In the genomic region with DNA sequence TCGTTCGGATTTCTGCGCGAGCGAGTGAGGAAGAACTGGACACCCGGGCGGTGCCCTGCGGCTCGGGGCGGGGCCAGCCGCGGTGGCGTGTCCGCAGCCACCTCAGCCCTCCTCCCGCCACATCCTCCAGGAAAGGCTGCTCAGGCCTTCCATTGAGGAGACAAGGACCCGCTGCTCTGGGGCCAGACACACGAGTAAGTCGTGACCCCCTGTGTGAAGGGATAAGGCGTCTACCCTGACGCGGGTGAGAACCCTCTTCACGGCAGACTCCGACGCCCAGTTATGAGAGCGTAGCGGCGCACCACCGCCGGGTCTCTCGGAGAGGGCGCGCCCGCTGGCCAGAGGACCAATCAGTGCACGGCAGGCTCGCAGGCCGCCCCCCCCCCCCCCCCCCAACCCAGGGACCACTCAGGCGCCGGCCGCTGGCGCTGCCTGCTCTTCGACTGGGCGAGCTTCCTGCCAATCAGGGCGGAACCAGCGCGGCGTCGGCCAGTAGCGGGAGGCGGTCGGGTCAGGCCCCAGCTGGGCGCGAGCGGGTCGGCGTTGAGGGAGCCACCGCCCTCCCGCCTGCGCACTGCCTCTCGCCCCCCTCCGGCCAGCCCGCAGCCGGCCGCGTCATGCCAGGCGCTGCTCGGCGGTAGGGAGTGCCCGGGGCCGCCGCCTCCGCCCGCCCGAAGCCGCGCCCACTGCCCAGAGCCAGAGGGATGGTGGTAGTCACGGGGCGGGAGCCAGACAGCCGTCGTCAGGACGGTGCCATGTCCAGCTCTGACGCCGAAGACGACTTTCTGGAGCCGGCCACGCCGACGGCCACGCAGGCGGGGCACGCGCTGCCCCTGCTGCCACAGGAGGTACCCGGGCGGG, we compare ENCODE assay signal across 1 cellular context.
TF ChIP-seq lines count a peak whose summit lies in the region.

Gene KCTD7 (plus strand): TSS at position 521 of the 861 bp plus-strand sequence. CDS start 184 bp downstream, at position 705.

TF ChIP-seq in GM12878, 131 proteins besides CTCF, POLR2A, EP300 and RAD21 (continued from another document and continues in another):
- TF ChIP-seq, protein P1, sequence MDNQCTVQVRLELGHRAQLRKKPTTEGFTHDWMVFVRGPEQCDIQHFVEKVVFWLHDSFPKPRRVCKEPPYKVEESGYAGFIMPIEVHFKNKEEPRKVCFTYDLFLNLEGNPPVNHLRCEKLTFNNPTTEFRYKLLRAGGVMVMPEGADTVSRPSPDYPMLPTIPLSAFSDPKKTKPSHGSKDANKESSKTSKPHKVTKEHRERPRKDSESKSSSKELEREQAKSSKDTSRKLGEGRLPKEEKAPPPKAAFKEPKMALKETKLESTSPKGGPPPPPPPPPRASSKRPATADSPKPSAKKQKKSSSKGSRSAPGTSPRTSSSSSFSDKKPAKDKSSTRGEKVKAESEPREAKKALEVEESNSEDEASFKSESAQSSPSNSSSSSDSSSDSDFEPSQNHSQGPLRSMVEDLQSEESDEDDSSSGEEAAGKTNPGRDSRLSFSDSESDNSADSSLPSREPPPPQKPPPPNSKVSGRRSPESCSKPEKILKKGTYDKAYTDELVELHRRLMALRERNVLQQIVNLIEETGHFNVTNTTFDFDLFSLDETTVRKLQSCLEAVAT (IDR thresholded peaks at IDR 0.05): no peak
- TF ChIP-seq BHLHE40 (IDR thresholded peaks at IDR 0.05; ENCODE audit: borderline replicate concordance in 1 of 2, low read depth in 2 of 2, low read length in 1 of 2) (peak in 1 of 2 experiments; percentile 81; a peak in 2 of 4 replicates), IRF4 (IDR thresholded peaks at IDR 0.05; ENCODE audit: low read depth, low read length) (no peak), ETV6 (conservative IDR thresholded peaks at IDR 0.05 in 1 of 2, IDR thresholded peaks at IDR 0.05 in 1 of 2; ENCODE audit: borderline replicate concordance in 1 of 2, low read depth in 1 of 2) (no peak), ZNF384 (IDR thresholded peaks at IDR 0.05; ENCODE audit: borderline replicate concordance, low read depth, low read length) (no peak), CREM (IDR thresholded peaks at IDR 0.05; ENCODE audit: low read depth) (peak; percentile 85; the same call in 1 of the 2 replicates), CBFB (IDR thresholded peaks at IDR 0.05; ENCODE audit: low read depth) (peak; percentile 72), ESRRA (IDR thresholded peaks at IDR 0.05; ENCODE audit: low read length) (no peak), SRF (IDR thresholded peaks at IDR 0.05; ENCODE audit: low read depth in 2 of 2, low read length in 2 of 2) (no peak), CREB1 (IDR thresholded peaks at IDR 0.05; ENCODE audit: low read depth) (peak; percentile 87), YY1 (IDR thresholded peaks at IDR 0.05; ENCODE audit: low read depth, low read length) (peak; percentile 29; the same call in 1 of the 2 replicates), ZNF217 (IDR thresholded peaks at IDR 0.05) (no peak), HDAC6 (IDR thresholded peaks at IDR 0.05; ENCODE audit: unreplicated experiment) (no peak), NR2F1 (conservative IDR thresholded peaks at IDR 0.05) (peak; percentile 81), MTA2 (IDR thresholded peaks at IDR 0.05; ENCODE audit: low read depth) (no peak), ELK1 (IDR thresholded peaks at IDR 0.05; ENCODE audit: low read depth, low read length) (no peak), TBL1XR1 (IDR thresholded peaks at IDR 0.05; ENCODE audit: low read depth, low read length) (no peak), STAT1 (conservative IDR thresholded peaks at IDR 0.05) (0 out of 2 replicates have a peak, but pooled peaks have one; percentile 61), E2F4 (IDR thresholded peaks at IDR 0.05; ENCODE audit: low read depth, low read length) (0 out of 2 replicates have a peak, but pooled peaks have one; percentile 13), SIN3A (IDR thresholded peaks at IDR 0.05; ENCODE audit: low read depth, low read length) (peak; percentile 71), EED (IDR thresholded peaks at IDR 0.05; ENCODE audit: low read depth) (0 out of 2 replicates have a peak, but pooled peaks have one; percentile 14), SMAD5 (IDR thresholded peaks at IDR 0.05; ENCODE audit: low read depth) (peak; percentile 95), HDGF (IDR thresholded peaks at IDR 0.05) (0 out of 2 replicates have a peak, but pooled peaks have one; percentile 65), NBN (IDR thresholded peaks at IDR 0.05) (peak; percentile 90), DPF2 (IDR thresholded peaks at IDR 0.05) (peak; percentile 97), ZBED1 (IDR thresholded peaks at IDR 0.05; ENCODE audit: borderline replicate concordance) (no peak), ZNF24 (IDR thresholded peaks at IDR 0.05) (0 out of 2 replicates have a peak, but pooled peaks have one; percentile 16), SP1 (IDR thresholded peaks at IDR 0.05; ENCODE audit: low read depth, low read length) (peak; percentile 92), FOS (IDR thresholded peaks at IDR 0.05; ENCODE audit: borderline replicate concordance, extremely low read depth, insufficient read length) (peak; percentile 55), RELA (IDR thresholded peaks at IDR 0.05; ENCODE audit: borderline replicate concordance, partially characterized antibody) (peak; percentile 68), POU2F2 (IDR thresholded peaks at IDR 0.05; ENCODE audit: borderline replicate concordance, low read depth, low read length) (peak; percentile 90; the same call in 2 of the 3 replicates), SMARCA5 (IDR thresholded peaks at IDR 0.05) (peak; percentile 68), BACH1 (IDR thresholded peaks at IDR 0.05; ENCODE audit: borderline replicate concordance) (peak; percentile 79; the same call in 1 of the 2 replicates), GATAD2B (conservative IDR thresholded peaks at IDR 0.05; ENCODE audit: low read depth) (peak; percentile 55), ZNF207 (IDR thresholded peaks at IDR 0.05; ENCODE audit: borderline replicate concordance) (peak; percentile 75; the same call in 1 of the 2 replicates)
- TF ChIP-seq, protein P2, sequence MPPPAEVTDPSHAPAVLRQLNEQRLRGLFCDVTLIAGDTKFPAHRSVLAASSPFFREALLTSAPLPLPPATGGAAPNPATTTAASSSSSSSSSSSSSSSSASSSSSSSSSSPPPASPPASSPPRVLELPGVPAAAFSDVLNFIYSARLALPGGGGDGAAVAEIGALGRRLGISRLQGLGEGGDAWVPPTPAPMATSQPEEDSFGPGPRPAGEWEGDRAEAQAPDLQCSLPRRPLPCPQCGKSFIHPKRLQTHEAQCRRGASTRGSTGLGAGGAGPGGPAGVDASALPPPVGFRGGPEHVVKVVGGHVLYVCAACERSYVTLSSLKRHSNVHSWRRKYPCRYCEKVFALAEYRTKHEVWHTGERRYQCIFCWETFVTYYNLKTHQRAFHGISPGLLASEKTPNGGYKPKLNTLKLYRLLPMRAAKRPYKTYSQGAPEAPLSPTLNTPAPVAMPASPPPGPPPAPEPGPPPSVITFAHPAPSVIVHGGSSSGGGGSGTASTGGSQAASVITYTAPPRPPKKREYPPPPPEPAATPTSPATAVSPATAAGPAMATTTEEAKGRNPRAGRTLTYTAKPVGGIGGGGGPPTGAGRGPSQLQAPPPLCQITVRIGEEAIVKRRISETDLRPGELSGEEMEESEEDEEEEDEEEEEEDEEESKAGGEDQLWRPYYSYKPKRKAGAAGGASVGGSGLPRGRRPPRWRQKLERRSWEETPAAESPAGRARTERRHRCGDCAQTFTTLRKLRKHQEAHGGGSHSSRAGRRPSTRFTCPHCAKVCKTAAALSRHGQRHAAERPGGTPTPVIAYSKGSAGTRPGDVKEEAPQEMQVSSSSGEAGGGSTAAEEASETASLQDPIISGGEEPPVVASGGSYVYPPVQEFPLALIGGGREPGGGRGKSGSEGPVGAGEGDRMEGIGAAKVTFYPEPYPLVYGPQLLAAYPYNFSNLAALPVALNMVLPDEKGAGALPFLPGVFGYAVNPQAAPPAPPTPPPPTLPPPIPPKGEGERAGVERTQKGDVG (CRISPR knock-in tag; IDR thresholded peaks at IDR 0.05): no peak
- TF ChIP-seq, protein P3, sequence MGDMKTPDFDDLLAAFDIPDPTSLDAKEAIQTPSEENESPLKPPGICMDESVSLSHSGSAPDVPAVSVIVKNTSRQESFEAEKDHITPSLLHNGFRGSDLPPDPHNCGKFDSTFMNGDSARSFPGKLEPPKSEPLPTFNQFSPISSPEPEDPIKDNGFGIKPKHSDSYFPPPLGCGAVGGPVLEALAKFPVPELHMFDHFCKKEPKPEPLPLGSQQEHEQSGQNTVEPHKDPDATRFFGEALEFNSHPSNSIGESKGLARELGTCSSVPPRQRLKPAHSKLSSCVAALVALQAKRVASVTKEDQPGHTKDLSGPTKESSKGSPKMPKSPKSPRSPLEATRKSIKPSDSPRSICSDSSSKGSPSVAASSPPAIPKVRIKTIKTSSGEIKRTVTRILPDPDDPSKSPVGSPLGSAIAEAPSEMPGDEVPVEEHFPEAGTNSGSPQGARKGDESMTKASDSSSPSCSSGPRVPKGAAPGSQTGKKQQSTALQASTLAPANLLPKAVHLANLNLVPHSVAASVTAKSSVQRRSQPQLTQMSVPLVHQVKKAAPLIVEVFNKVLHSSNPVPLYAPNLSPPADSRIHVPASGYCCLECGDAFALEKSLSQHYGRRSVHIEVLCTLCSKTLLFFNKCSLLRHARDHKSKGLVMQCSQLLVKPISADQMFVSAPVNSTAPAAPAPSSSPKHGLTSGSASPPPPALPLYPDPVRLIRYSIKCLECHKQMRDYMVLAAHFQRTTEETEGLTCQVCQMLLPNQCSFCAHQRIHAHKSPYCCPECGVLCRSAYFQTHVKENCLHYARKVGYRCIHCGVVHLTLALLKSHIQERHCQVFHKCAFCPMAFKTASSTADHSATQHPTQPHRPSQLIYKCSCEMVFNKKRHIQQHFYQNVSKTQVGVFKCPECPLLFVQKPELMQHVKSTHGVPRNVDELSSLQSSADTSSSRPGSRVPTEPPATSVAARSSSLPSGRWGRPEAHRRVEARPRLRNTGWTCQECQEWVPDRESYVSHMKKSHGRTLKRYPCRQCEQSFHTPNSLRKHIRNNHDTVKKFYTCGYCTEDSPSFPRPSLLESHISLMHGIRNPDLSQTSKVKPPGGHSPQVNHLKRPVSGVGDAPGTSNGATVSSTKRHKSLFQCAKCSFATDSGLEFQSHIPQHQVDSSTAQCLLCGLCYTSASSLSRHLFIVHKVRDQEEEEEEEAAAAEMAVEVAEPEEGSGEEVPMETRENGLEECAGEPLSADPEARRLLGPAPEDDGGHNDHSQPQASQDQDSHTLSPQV (IDR thresholded peaks at IDR 0.05): 0 out of 2 replicates have a peak, but pooled peaks have one; percentile 25
- TF ChIP-seq, protein P4, sequence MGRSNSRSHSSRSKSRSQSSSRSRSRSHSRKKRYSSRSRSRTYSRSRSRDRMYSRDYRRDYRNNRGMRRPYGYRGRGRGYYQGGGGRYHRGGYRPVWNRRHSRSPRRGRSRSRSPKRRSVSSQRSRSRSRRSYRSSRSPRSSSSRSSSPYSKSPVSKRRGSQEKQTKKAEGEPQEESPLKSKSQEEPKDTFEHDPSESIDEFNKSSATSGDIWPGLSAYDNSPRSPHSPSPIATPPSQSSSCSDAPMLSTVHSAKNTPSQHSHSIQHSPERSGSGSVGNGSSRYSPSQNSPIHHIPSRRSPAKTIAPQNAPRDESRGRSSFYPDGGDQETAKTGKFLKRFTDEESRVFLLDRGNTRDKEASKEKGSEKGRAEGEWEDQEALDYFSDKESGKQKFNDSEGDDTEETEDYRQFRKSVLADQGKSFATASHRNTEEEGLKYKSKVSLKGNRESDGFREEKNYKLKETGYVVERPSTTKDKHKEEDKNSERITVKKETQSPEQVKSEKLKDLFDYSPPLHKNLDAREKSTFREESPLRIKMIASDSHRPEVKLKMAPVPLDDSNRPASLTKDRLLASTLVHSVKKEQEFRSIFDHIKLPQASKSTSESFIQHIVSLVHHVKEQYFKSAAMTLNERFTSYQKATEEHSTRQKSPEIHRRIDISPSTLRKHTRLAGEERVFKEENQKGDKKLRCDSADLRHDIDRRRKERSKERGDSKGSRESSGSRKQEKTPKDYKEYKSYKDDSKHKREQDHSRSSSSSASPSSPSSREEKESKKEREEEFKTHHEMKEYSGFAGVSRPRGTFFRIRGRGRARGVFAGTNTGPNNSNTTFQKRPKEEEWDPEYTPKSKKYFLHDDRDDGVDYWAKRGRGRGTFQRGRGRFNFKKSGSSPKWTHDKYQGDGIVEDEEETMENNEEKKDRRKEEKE (IDR thresholded peaks at IDR 0.05): 0 out of 2 replicates have a peak, but pooled peaks have one; percentile 24
- TF ChIP-seq, protein P5, sequence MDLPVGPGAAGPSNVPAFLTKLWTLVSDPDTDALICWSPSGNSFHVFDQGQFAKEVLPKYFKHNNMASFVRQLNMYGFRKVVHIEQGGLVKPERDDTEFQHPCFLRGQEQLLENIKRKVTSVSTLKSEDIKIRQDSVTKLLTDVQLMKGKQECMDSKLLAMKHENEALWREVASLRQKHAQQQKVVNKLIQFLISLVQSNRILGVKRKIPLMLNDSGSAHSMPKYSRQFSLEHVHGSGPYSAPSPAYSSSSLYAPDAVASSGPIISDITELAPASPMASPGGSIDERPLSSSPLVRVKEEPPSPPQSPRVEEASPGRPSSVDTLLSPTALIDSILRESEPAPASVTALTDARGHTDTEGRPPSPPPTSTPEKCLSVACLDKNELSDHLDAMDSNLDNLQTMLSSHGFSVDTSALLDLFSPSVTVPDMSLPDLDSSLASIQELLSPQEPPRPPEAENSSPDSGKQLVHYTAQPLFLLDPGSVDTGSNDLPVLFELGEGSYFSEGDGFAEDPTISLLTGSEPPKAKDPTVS (IDR thresholded peaks at IDR 0.05; ENCODE audit: low read depth, low read length): no peak
- TF ChIP-seq, protein P6, sequence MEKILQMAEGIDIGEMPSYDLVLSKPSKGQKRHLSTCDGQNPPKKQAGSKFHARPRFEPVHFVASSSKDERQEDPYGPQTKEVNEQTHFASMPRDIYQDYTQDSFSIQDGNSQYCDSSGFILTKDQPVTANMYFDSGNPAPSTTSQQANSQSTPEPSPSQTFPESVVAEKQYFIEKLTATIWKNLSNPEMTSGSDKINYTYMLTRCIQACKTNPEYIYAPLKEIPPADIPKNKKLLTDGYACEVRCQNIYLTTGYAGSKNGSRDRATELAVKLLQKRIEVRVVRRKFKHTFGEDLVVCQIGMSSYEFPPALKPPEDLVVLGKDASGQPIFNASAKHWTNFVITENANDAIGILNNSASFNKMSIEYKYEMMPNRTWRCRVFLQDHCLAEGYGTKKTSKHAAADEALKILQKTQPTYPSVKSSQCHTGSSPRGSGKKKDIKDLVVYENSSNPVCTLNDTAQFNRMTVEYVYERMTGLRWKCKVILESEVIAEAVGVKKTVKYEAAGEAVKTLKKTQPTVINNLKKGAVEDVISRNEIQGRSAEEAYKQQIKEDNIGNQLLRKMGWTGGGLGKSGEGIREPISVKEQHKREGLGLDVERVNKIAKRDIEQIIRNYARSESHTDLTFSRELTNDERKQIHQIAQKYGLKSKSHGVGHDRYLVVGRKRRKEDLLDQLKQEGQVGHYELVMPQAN (conservative IDR thresholded peaks at IDR 0.05): peak; percentile 73
